In the genomic region with DNA sequence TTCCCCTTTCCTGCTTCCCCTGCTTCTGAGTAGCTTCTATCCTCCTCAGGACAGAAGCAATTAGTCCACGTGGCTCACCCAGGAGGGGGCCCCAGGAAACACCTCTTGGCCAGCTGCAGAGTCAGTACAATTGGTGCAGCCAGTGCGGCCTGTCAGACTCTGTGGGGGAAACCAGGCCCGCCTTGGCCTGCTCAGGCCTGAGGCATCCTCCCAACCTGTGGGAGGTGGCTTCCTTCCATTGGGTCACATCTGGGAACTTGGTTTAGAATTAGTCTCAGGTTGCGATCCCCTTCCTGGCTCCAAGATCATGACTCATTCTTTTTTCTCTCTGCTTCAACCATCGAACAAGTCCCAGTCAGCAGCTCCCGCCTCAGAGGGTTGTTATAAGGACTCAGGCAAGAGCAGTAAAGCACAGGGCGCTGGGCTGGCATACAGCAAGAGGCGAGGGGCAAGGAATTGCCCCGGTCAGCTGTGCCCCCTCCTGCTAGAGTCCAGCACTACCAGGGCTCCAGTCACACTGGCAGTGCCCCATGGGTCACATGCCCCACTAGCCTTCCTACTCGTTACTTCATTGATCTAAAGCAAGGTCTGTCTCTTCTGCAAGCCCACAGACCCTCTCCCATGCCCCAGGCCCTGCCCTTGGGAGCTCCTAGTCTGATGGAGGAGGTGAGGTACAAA, we compare ENCODE assay signal across 11 cellular contexts. TPM values are rescaled to one million over a fixed set of nuclear protein-coding genes. Genes with fewer than 3 reads are reported as not detected.
DNase-seq lines count a peak whose midpoint lies in the region; ATAC-seq and TF ChIP-seq lines count a peak whose summit lies in the region.
"Had no signal": no experiment of that assay in that cellular context is flagged by ENCODE, and none has a peak within 500 bp of the region (broad histone marks: within the 10 kb centered on the region; RNA-seq: fewer than 3 reads in every experiment).

No MANE protein-coding gene starts in this region.

- DNase-seq in HCEC 1CT (peak; percentile 58), NCI-H69 (lab: John Stamatoyannopoulos, UW) (peak; percentile 66), mammary epithelial cell (peak; percentile 91), non-pigmented ciliary epithelial cell (ENCODE audit: low read depth) (peak; percentile 45), mucosa of descending colon (no peak)
- no peak for DNase-seq in CD8-positive, alpha-beta T cell
- DNase-seq: right cardiac atrium had no signal

- H3K4me2 ChIP-seq in mammary epithelial cell (ENCODE audit: insufficient read depth, low read depth, low read length) = no peak overlapping the region

- no peak overlapping the region for H3K9ac ChIP-seq in mammary epithelial cell (ENCODE audit: insufficient read depth, low read length)

- H3K9me3 ChIP-seq in mammary epithelial cell (replicated peaks; ENCODE audit: insufficient read depth, low read length) (no peaks in the 10 kb centered on the region), mucosa of descending colon (no peaks in the 10 kb centered on the region)
- H3K9me3 ChIP-seq in CD8-positive, alpha-beta T cell (ENCODE audit: low read length) = no peaks in the 10 kb centered on the region

- no TSS peak for BruUV-seq in mammary epithelial cell (replicated peaks; lab: Mats Ljungman, UMichigan)

- H3K4me3 ChIP-seq in mammary epithelial cell (replicated peaks in 1 of 3; ENCODE audit: insufficient read depth in 1 of 3, low read depth in 2 of 3, low read length in 3 of 3) (no peak overlapping the region), mucosa of descending colon (no peak overlapping the region)
- no peak overlapping the region for H3K4me3 ChIP-seq in CD8-positive, alpha-beta T cell (ENCODE audit: low read depth, low read length)

- TF ChIP-seq CTCF in mammary epithelial cell (conservative IDR thresholded peaks at IDR 0.05 in 1 of 2, IDR thresholded peaks at IDR 0.05 in 1 of 2; ENCODE audit: extremely low read depth in 1 of 2, insufficient read depth in 1 of 2, low read depth in 1 of 2, low read length in 2 of 2) (no peak), mucosa of descending colon (IDR thresholded peaks at IDR 0.05) (no peak)
- TF ChIP-seq CTCF in CD8-positive, alpha-beta T cell (IDR thresholded peaks at IDR 0.05) = no peak

- POLR2A ChIA-PET in CD8-positive, alpha-beta T cell (lab: Charles Lee) = interaction anchor here (0.6 kb wide), 1 partner anchor 347 kb away, joined by 3 read pairs; no protein-coding TSS in a partner anchor

- no peaks in the 10 kb centered on the region for H4K20me1 ChIP-seq in mammary epithelial cell (ENCODE audit: insufficient read depth, low read length)

- ATAC-seq in CD8-positive, alpha-beta T cell = no peak
- ATAC-seq in mucosa of descending colon (no peak), HG02870 (IDR thresholded peaks at IDR 0.05; ENCODE audit: unreplicated experiment) (no peak)
- ATAC-seq: right cardiac atrium had no signal

- H3K36me3 ChIP-seq in mammary epithelial cell (ENCODE audit: insufficient read depth, low read length) (no peaks in the 10 kb centered on the region), mucosa of descending colon (ENCODE audit: low read depth) (no peaks in the 10 kb centered on the region)
- H3K36me3 ChIP-seq in CD8-positive, alpha-beta T cell (ENCODE audit: insufficient read depth, low read length) = no peaks in the 10 kb centered on the region

- no peaks in the 10 kb centered on the region for H3K79me2 ChIP-seq in mammary epithelial cell (ENCODE audit: insufficient read depth, low read length)

- no peaks in the 10 kb centered on the region for H3K4me1 Mint-ChIP-seq in CD8-positive, alpha-beta T cell (ENCODE audit: low read depth)

- intact Hi-C loops in mammary epithelial cell (cut with micrococcal nuclease) (no loop called here), mucosa of descending colon (cut with DNase I, micrococcal nuclease) (no loop called here)
- intact Hi-C loops in CD8-positive, alpha-beta T cell (cut with DNase I, micrococcal nuclease) = no loop called here

- H3K4me1 ChIP-seq in mammary epithelial cell (ENCODE audit: insufficient read depth, low read length) = peaks cover 9% of the 10 kb centered on the region
- H3K4me1 ChIP-seq in CD8-positive, alpha-beta T cell (ENCODE audit: insufficient read depth, low read length) = no peaks in the 10 kb centered on the region
- H3K4me1 ChIP-seq in mucosa of descending colon (ENCODE audit: low read depth) = no peaks in the 10 kb centered on the region

- no peak overlapping the region for H3K27ac ChIP-seq in mammary epithelial cell (ENCODE audit: insufficient read depth, low read depth, low read length)
- H3K27ac ChIP-seq in CD8-positive, alpha-beta T cell (ENCODE audit: low read depth, low read length) = no peak overlapping the region

- H3K36me3 Mint-ChIP-seq in CD8-positive, alpha-beta T cell = no peaks in the 10 kb centered on the region

- peak overlapping the region; percentile 58 for H2AFZ ChIP-seq in mammary epithelial cell (ENCODE audit: low read depth, low read length)

- no peaks in the 10 kb centered on the region for H3K27me3 ChIP-seq in mammary epithelial cell (ENCODE audit: insufficient read depth, low read length)
- no peaks in the 10 kb centered on the region for H3K27me3 ChIP-seq in CD8-positive, alpha-beta T cell (ENCODE audit: insufficient read depth, low read length)

- dilution Hi-C loops in mammary epithelial cell (cut with HindIII; ENCODE audit: low sequenced_read_pairs) = no loop called here

- CTCF ChIA-PET in mammary epithelial cell (lab: Charles Lee; ENCODE audit: low non-redundant PET) = no interaction called here
- CTCF ChIA-PET in CD8-positive, alpha-beta T cell (lab: Charles Lee) = interaction anchor here (6.4 kb wide), 1 partner anchor 12 kb away, joined by 46 read pairs; no protein-coding TSS in a partner anchor

- no peaks in the 10 kb centered on the region for H3K9me3 Mint-ChIP-seq in CD8-positive, alpha-beta T cell

- 39% methylated on average over 8 of the region's 10 CpGs for WGBS in mammary epithelial cell (ENCODE audit: low coverage, missing lambda C conversion rate)

- peaks cover 6% of the 10 kb centered on the region for H3K27me3 Mint-ChIP-seq in CD8-positive, alpha-beta T cell (ENCODE audit: low read depth)

- no peak overlapping the region for H3K27ac Mint-ChIP-seq in CD8-positive, alpha-beta T cell

- in situ Hi-C loops in mammary epithelial cell (cut with MboI; ENCODE audit: low sequenced_read_pairs in 2 of 2) = no loop called here

- H3K4me3 Mint-ChIP-seq in CD8-positive, alpha-beta T cell = no peak overlapping the region

RNA-seq across cellular contexts. Expression of gene EPX, which starts 8.1 kb away (rescaled TPM):
- total RNA-seq in mammary epithelial cell (not detected), mucosa of descending colon (not detected)
- polyA plus RNA-seq in mammary epithelial cell = not detected
- polyA minus RNA-seq in mammary epithelial cell = not detected
- not detected for total RNA-seq in CD8-positive, alpha-beta T cell
- total RNA-seq: glomerular endothelial cell, NCI-H460, right cardiac atrium had no signal
- polyA plus RNA-seq: right cardiac atrium had no signal

RNA-seq across cellular contexts. Expression of gene OR4D2, which starts 17.7 kb away (rescaled TPM):
- total RNA-seq in mammary epithelial cell (not detected), mucosa of descending colon (not detected)
- polyA plus RNA-seq in mammary epithelial cell = not detected
- polyA minus RNA-seq in mammary epithelial cell = 2.1 TPM
- total RNA-seq in CD8-positive, alpha-beta T cell = not detected
- total RNA-seq: cerebellum, glomerular endothelial cell, NCI-H460, right cardiac atrium had no signal
- polyA plus RNA-seq: right cardiac atrium had no signal

RNA-seq across cellular contexts. Expression of gene MKS1, which starts 34.6 kb away (rescaled TPM):
- total RNA-seq in mammary epithelial cell (10 to 100 TPM; 17.5 to 24.0 TPM), mucosa of descending colon (10 to 100 TPM; 12.9 to 18.5 (median 14.7) TPM)
- polyA plus RNA-seq in mammary epithelial cell = 11.4 TPM
- polyA minus RNA-seq in mammary epithelial cell = 30.9 TPM
- 1 to 10 TPM; 4.6 to 4.9 TPM for total RNA-seq in CD8-positive, alpha-beta T cell

RNA-seq across cellular contexts. Expression of gene OR4D1, which starts 36.3 kb away (rescaled TPM):
- not detected for total RNA-seq in mammary epithelial cell
- not detected for polyA plus RNA-seq in mammary epithelial cell
- not detected for polyA minus RNA-seq in mammary epithelial cell
- total RNA-seq in CD8-positive, alpha-beta T cell = under 1 TPM; 0.49 to 0.61 TPM
- total RNA-seq in mucosa of descending colon = not detected
- total RNA-seq: glomerular endothelial cell, NCI-H460, right cardiac atrium had no signal
- polyA plus RNA-seq: right cardiac atrium had no signal

RNA-seq across cellular contexts. Expression of gene LPO, which starts 53.9 kb away (rescaled TPM):
- total RNA-seq in mammary epithelial cell (not detected), mucosa of descending colon (not detected)
- polyA plus RNA-seq in mammary epithelial cell = not detected
- polyA minus RNA-seq in mammary epithelial cell = not detected
- not detected for total RNA-seq in CD8-positive, alpha-beta T cell
- total RNA-seq: cerebellum, glomerular endothelial cell, right cardiac atrium had no signal

Comparison
In these comparisons a context has a peak if more than half of its experiments do, and no peak if none do; other contexts are left out.
1. DNase-seq: peak in HCEC 1CT (single experiment), NCI-H69 (single experiment), mammary epithelial cell (single experiment) and non-pigmented ciliary epithelial cell (single experiment); none in CD8-positive, alpha-beta T cell (0 of 7) and mucosa of descending colon (0 of 3).